Comparison of ENCODE assay signal across 6 cellular contexts in the genomic region with DNA sequence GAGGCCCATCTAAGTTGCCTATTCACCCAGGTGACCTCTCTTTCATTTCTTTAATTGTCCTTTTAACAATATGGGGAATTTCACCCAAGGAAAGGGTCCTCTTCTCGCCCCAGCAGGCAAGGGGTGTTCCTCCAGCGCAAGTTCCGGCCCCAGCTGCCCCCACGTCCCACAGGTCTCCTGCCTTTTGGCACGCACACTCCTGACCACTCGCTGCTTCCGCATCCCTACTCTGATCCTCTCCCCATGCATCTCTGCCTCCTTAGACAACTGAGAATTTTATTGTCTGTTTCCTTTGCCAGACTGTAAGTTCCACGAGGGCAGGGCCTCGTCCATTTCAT.
A peak's percentile ranks its signal among the peaks of the same experiment; 100 is the strongest.
DNase-seq lines count a peak whose midpoint lies in the region; TF ChIP-seq lines count a peak whose summit lies in the region.

No MANE protein-coding gene starts in this region.

- peak overlapping the region; percentile 95 for H3K4me3 ChIP-seq in fibroblast of mammary gland (ENCODE audit: control insufficient read depth, low read depth, low read length)
- H3K4me3 ChIP-seq in subcutaneous abdominal adipose tissue (ENCODE audit: low read depth in 1 of 5, low read length in 5 of 5): peak overlapping the region; percentile 81 to 95 (median 91)

- H3K4me1 ChIP-seq in subcutaneous abdominal adipose tissue (ENCODE audit: control insufficient read depth in 5 of 5, insufficient read depth in 5 of 5, low read length in 5 of 5): peaks cover 16 to 49% (median 43%) of the 10 kb centered on the region in 5 donors

- H3K36me3 ChIP-seq in subcutaneous abdominal adipose tissue (ENCODE audit: control insufficient read depth in 5 of 5, insufficient read depth in 5 of 5, low read length in 5 of 5): peaks cover 0 to 6% (median 0%) of the 10 kb centered on the region in 5 donors

- no peak for TF ChIP-seq CTCF in fibroblast of mammary gland (conservative IDR thresholded peaks at IDR 0.05; ENCODE audit: control insufficient read depth, insufficient read depth, low read depth, low read length)

- H3K9me3 ChIP-seq in subcutaneous abdominal adipose tissue (ENCODE audit: control insufficient read depth in 5 of 5, low read length in 5 of 5): no peaks in the 10 kb centered on the region

- DNase-seq in NCI-H2029 treated with DMSO at 0.1 percent for 48 hours (lab: John Stamatoyannopoulos, UW) (peak; percentile 42), NCI-H2029 (lab: John Stamatoyannopoulos, UW) (no peak), fibroblast of mammary gland (ENCODE audit: low read depth) (no peak), NOMO-1 (lab: John Stamatoyannopoulos, UW; ENCODE audit: unreplicated experiment in 2 of 2) (no peak), HPDE6-E6E7 (ENCODE audit: extremely low spot score) (no peak)

- no peaks in the 10 kb centered on the region for H3K27me3 ChIP-seq in subcutaneous abdominal adipose tissue (ENCODE audit: control insufficient read depth in 5 of 5, insufficient read depth in 4 of 5, low read length in 5 of 5)

- H3K9ac ChIP-seq in subcutaneous abdominal adipose tissue (ENCODE audit: low read length in 5 of 5): peak overlapping the region; percentile 73 to 90 (median 86)

- H3K27ac ChIP-seq in subcutaneous abdominal adipose tissue (ENCODE audit: low read depth, low read length): peak overlapping the region; percentile 96
